In genomic region chr1:99119193-99119592, GRCh38 we compare ENCODE assay signal across 12 cellular contexts.
"Had no signal": no experiment of that assay in that cellular context is flagged by ENCODE, and none has a peak within 500 bp of the region (broad histone marks: within the 10 kb centered on the region; RNA-seq: fewer than 3 reads in every experiment).

No MANE protein-coding gene starts in this region.

- DNase-seq: activated naive CD4-positive, alpha-beta T cell; activated T-cell treated with anti-CD3 and anti-CD28 coated beads for 4 hours; foreskin melanocyte; heart left ventricle; immature natural killer cell; nephron progenitor cell; occipital lobe; stimulated activated CD4-positive, alpha-beta T cell treated with anti-CD3 and anti-CD28 coated beads, Interleukin-2, amount 100 ng/mL, for 48 hours; tibial artery had no signal

- H3K36me3 Mint-ChIP-seq: immature natural killer cell; stimulated activated memory B cell treated with anti-CD40 and anti-IgM and Interleukin-4, amounts not matched to agents 10 μg/mL and 1 μg/mL and 100 μg/mL, for 72 hours had no signal

- H3K4me3 Mint-ChIP-seq: immature natural killer cell; nephron progenitor cell; stimulated activated memory B cell treated with anti-CD40 and anti-IgM and Interleukin-4, amounts not matched to agents 10 μg/mL and 1 μg/mL and 100 μg/mL, for 72 hours; T-helper 2 cell treated with Interferon-gamma antibody and Interleukin-4, amounts not matched to agents 5 μg/mL and 100 μg/mL, for 36 hours had no signal

- H3K9me3 Mint-ChIP-seq: nephron progenitor cell; stimulated activated memory B cell treated with anti-CD40 and anti-IgM and Interleukin-4, amounts not matched to agents 10 μg/mL and 1 μg/mL and 100 μg/mL, for 72 hours; T-helper 2 cell treated with Interferon-gamma antibody and Interleukin-4, amounts not matched to agents 5 μg/mL and 100 μg/mL, for 36 hours had no signal

- H3K27ac Mint-ChIP-seq: immature natural killer cell; nephron progenitor cell; progenitor cell of endocrine pancreas; stimulated activated memory B cell treated with anti-CD40 and anti-IgM and Interleukin-4, amounts not matched to agents 10 μg/mL and 1 μg/mL and 100 μg/mL, for 72 hours; T-helper 2 cell treated with Interferon-gamma antibody and Interleukin-4, amounts not matched to agents 5 μg/mL and 100 μg/mL, for 36 hours had no signal

- H3K4me1 Mint-ChIP-seq: immature natural killer cell; nephron progenitor cell; stimulated activated memory B cell treated with anti-CD40 and anti-IgM and Interleukin-4, amounts not matched to agents 10 μg/mL and 1 μg/mL and 100 μg/mL, for 72 hours had no signal

- ATAC-seq: heart left ventricle; stimulated activated memory B cell treated with anti-CD40 and anti-IgM and Interleukin-4, amounts not matched to agents 10 μg/mL and 1 μg/mL and 100 μg/mL, for 72 hours had no signal

- H3K27me3 Mint-ChIP-seq: progenitor cell of endocrine pancreas; stimulated activated memory B cell treated with anti-CD40 and anti-IgM and Interleukin-4, amounts not matched to agents 10 μg/mL and 1 μg/mL and 100 μg/mL, for 72 hours had no signal
